In the genomic region with DNA sequence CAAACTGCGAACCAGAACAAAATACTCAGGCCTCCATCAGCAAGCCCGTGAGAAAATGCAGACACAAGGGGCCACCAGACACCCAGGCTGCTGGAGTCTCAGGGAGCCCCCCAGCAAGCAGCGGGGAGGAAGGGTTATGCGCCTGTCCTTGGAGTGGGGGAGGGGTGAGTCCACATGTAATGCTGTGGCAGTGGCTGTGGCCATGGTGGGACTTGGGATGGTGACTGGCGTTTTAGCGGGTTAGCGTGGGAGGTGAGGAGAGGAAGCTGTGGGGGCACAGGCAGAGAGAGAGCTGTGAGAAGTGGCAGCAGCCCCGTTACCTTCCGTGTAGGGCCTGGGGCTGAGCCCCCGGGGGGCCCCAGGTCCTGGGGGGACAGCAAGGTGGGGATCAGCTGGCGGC, we compare ENCODE assay signal across 27 cellular contexts. TPM values are rescaled to one million over a fixed set of nuclear protein-coding genes. Genes with fewer than 3 reads are reported as not detected.
"Had no signal": no experiment of that assay in that cellular context is flagged by ENCODE, and none has a peak within 500 bp of the region (broad histone marks: within the 10 kb centered on the region; RNA-seq: fewer than 3 reads in every experiment).

No MANE protein-coding gene starts in this region.

- H3K36me3 ChIP-seq: esophagus muscularis mucosa, gastrocnemius medialis, heart right ventricle, neutrophil, sigmoid colon, stomach, thoracic aorta, transverse colon had no signal

- H3K4me1 ChIP-seq: esophagus muscularis mucosa, gastrocnemius medialis, sigmoid colon, transverse colon had no signal

- ATAC-seq: gastrocnemius medialis; heart right ventricle; left lobe of liver; naive thymus-derived CD4-positive, alpha-beta T cell had no signal

- H3K27me3 ChIP-seq: dorsolateral prefrontal cortex, sigmoid colon had no signal

- H3K27ac ChIP-seq: esophagus muscularis mucosa, gastrocnemius medialis, heart right ventricle, neutrophil, sigmoid colon, skin epidermis, stomach, thoracic aorta, transverse colon had no signal

- FAIRE-seq: endometrium had no signal

- DNase-seq: cortex of kidney; dorsolateral prefrontal cortex; effector memory CD4-positive, alpha-beta T cell; gastrocnemius medialis; heart right ventricle; hypothalamus; islet precursor cell; mammary epithelial cell; naive thymus-derived CD4-positive, alpha-beta T cell; nephron progenitor cell; posterior cingulate gyrus; sigmoid colon; stimulated activated CD4-positive, alpha-beta T cell treated with anti-CD3 and anti-CD28 coated beads, Interleukin-2, amount 100 ng/mL, for 24 hours; stimulated activated CD4-positive, alpha-beta T cell treated with anti-CD3 and anti-CD28 coated beads, Interleukin-4, amount 100 ng/mL, for 4 hours; stimulated activated naive CD4-positive, alpha-beta T cell; stomach; substantia nigra; transverse colon had no signal

- H3K9me3 ChIP-seq: esophagus muscularis mucosa, gastrocnemius medialis, heart right ventricle, neutrophil, sigmoid colon, stomach, thoracic aorta, transverse colon had no signal

- H3K4me3 ChIP-seq: dorsolateral prefrontal cortex, esophagus muscularis mucosa, gastrocnemius medialis, heart right ventricle, sigmoid colon, skin epidermis, stomach, thoracic aorta, transverse colon had no signal

RNA-seq across cellular contexts. Expression of a gene that starts 58.3 kb away (rescaled TPM):
- total RNA-seq: fibroblast of villous mesenchyme, mononuclear cell, osteoblast, thoracic aorta had no signal
- polyA plus RNA-seq: naive thymus-derived CD4-positive, alpha-beta T cell had no signal
